16 cellular contexts compared by ENCODE assay signal in genomic region chr6:37131960-37132253, GRCh38. TPM values are rescaled to one million over a fixed set of nuclear protein-coding genes. Genes with fewer than 3 reads are reported as not detected.
DNase-seq lines count a peak whose midpoint lies in the region; ATAC-seq and TF ChIP-seq lines count a peak whose summit lies in the region.
"Had no signal": no experiment of that assay in that cellular context is flagged by ENCODE, and none has a peak within 500 bp of the region (broad histone marks: within the 10 kb centered on the region; RNA-seq: fewer than 3 reads in every experiment).

No MANE protein-coding gene starts in this region.

- no peak for TF ChIP-seq CTCF in left lung (IDR thresholded peaks at IDR 0.05)

- intact Hi-C loops in left lung (cut with DNase I): no loop called here

- H3K36me3 Mint-ChIP-seq in activated T-helper 17 cell treated with anti-CD3 and anti-CD28 coated beads, Interleukin-2, amount 50 U/mL, for 72 hours (ENCODE audit: low read depth): no peaks in the 10 kb centered on the region
- no peaks in the 10 kb centered on the region for H3K36me3 Mint-ChIP-seq in T-helper 2 cell treated with Interferon-gamma antibody and Interleukin-4, amounts not matched to agents 5 μg/mL and 100 μg/mL, for 36 hours (ENCODE audit: low read depth)
- H3K36me3 Mint-ChIP-seq: stimulated activated memory B cell treated with anti-CD40 and anti-IgM and Interleukin-4, amounts not matched to agents 10 μg/mL and 1 μg/mL and 100 μg/mL, for 72 hours had no signal

- no peaks in the 10 kb centered on the region for H3K9me3 Mint-ChIP-seq in activated T-helper 17 cell treated with anti-CD3 and anti-CD28 coated beads, Interleukin-2, amount 50 U/mL, for 72 hours
- H3K9me3 Mint-ChIP-seq in T-helper 2 cell treated with Interferon-gamma antibody and Interleukin-4, amounts not matched to agents 5 μg/mL and 100 μg/mL, for 36 hours: no peaks in the 10 kb centered on the region
- H3K9me3 Mint-ChIP-seq: activated T-cell treated with anti-CD3 and anti-CD28 coated beads, Interleukin-2, amount 50 U/mL, for 4 hours; stimulated activated memory B cell treated with anti-CD40 and anti-IgM and Interleukin-4, amounts not matched to agents 10 μg/mL and 1 μg/mL and 100 μg/mL, for 72 hours had no signal

- H3K27ac ChIP-seq in HUES48 (ENCODE audit: low read depth, low read length) (peak overlapping the region; percentile 59), left lung (peak overlapping the region; percentile 77 to 85), skeletal muscle tissue (ENCODE audit: low read depth, low read length) (peak overlapping the region; percentile 90)
- H3K27ac ChIP-seq: KMS-11 had no signal

- ATAC-seq in activated T-helper 17 cell treated with anti-CD3 and anti-CD28 coated beads, Interleukin-2, amount 50 U/mL, for 72 hours (replicated peaks): no peak
- ATAC-seq in left lung (no peak), HG03439 (IDR thresholded peaks at IDR 0.05; ENCODE audit: unreplicated experiment) (no peak)
- ATAC-seq in stimulated activated naive CD8-positive, alpha-beta T cell treated with anti-CD3 and anti-CD28 coated beads, Interleukin-15, Interleukin-2, amounts not matched to agents 100 U/mL and 50 U/mL, for 24 hours: no peak
- ATAC-seq: activated CD4-positive, alpha-beta T cell treated with anti-CD3 and anti-CD28 coated beads for 36 hours; activated T-cell treated with anti-CD3 and anti-CD28 coated beads, Interleukin-2, amount 50 U/mL, for 4 hours; stimulated activated memory B cell treated with anti-CD40 and anti-IgM and Interleukin-4, amounts not matched to agents 10 μg/mL and 1 μg/mL and 100 μg/mL, for 72 hours had no signal

- no peak overlapping the region for H3K4me3 ChIP-seq in HUES48 (ENCODE audit: low read depth, low read length)
- H3K4me3 ChIP-seq in left lung: no peak overlapping the region
- peak overlapping the region in 1 of 3 donors; percentile 27 for H3K4me3 ChIP-seq in skeletal muscle tissue (ENCODE audit: low read length in 3 of 3)
- no peak overlapping the region for H3K4me3 ChIP-seq in MG63

- no peaks in the 10 kb centered on the region for H3K9me3 ChIP-seq in HUES48 (ENCODE audit: control insufficient read depth, insufficient read depth, low read length)
- H3K9me3 ChIP-seq in left lung: no peaks in the 10 kb centered on the region
- no peaks in the 10 kb centered on the region for H3K9me3 ChIP-seq in skeletal muscle tissue (ENCODE audit: control insufficient read depth in 3 of 3, low read length in 3 of 3)
- no peaks in the 10 kb centered on the region for H3K9me3 ChIP-seq in MG63
- H3K9me3 ChIP-seq: BE2C had no signal

- no peak overlapping the region for H3K9ac ChIP-seq in HUES48 (ENCODE audit: low read depth, low read length)
- H3K9ac ChIP-seq in skeletal muscle tissue (ENCODE audit: low read depth in 1 of 3, low read length in 3 of 3): peak overlapping the region; percentile 64 to 86 (median 69)
- H3K9ac ChIP-seq: KMS-11 had no signal

- H3K27me3 ChIP-seq in HUES48 (ENCODE audit: control insufficient read depth, insufficient read depth, low read length) (no peaks in the 10 kb centered on the region), left lung (no peaks in the 10 kb centered on the region), skeletal muscle tissue (ENCODE audit: control insufficient read depth in 3 of 3, insufficient read depth in 3 of 3, low read length in 3 of 3) (no peaks in the 10 kb centered on the region), MG63 (no peaks in the 10 kb centered on the region)
- H3K27me3 ChIP-seq: BE2C had no signal

- H3K36me3 ChIP-seq in HUES48 (ENCODE audit: control insufficient read depth, insufficient read depth, low read length): peaks cover 21% of the 10 kb centered on the region
- H3K36me3 ChIP-seq in left lung: no peaks in the 10 kb centered on the region
- H3K36me3 ChIP-seq in skeletal muscle tissue (ENCODE audit: control insufficient read depth in 3 of 3, insufficient read depth in 3 of 3, low read length in 3 of 3): no peaks in the 10 kb centered on the region
- H3K36me3 ChIP-seq in MG63: no peaks in the 10 kb centered on the region
- H3K36me3 ChIP-seq: BE2C had no signal

- DNase-seq in left lung (no peak), MG63 (no peak)
- no peak for DNase-seq in T-helper 2 cell treated with Interferon-gamma antibody and Interleukin-4, amounts not matched to agents 5 μg/mL and 100 μg/mL, for 36 hours (ENCODE audit: low spot score)
- no peak for DNase-seq in stimulated activated naive CD8-positive, alpha-beta T cell treated with anti-CD3 and anti-CD28 coated beads, Interleukin-15, Interleukin-2, amounts not matched to agents 100 U/mL and 50 U/mL, for 24 hours
- DNase-seq: activated CD4-positive, alpha-beta T cell treated with anti-CD3 and anti-CD28 coated beads for 36 hours; activated T-cell treated with anti-CD3 and anti-CD28 coated beads, Interleukin-2, amount 50 U/mL, for 4 hours; NCI-H2107; NK-92 treated with Interleukin-12 subunit alpha and Interleukin-12 subunit beta, amount 100 ng/mL, for 24 hours; stimulated activated CD4-positive, alpha-beta T cell treated with anti-CD3 and anti-CD28 coated beads, Interleukin-4, amount 100 ng/mL, for 24 hours had no signal

- H3K4me1 Mint-ChIP-seq in activated T-helper 17 cell treated with anti-CD3 and anti-CD28 coated beads, Interleukin-2, amount 50 U/mL, for 72 hours: peaks cover 24% of the 10 kb centered on the region
- H3K4me1 Mint-ChIP-seq in T-helper 2 cell treated with Interferon-gamma antibody and Interleukin-4, amounts not matched to agents 5 μg/mL and 100 μg/mL, for 36 hours (ENCODE audit: low read depth): peaks cover 11% of the 10 kb centered on the region

- peak overlapping the region; percentile 30 for H3K27ac Mint-ChIP-seq in activated T-helper 17 cell treated with anti-CD3 and anti-CD28 coated beads, Interleukin-2, amount 50 U/mL, for 72 hours
- H3K27ac Mint-ChIP-seq in T-helper 2 cell treated with Interferon-gamma antibody and Interleukin-4, amounts not matched to agents 5 μg/mL and 100 μg/mL, for 36 hours: no peak overlapping the region
- H3K27ac Mint-ChIP-seq: activated CD4-positive, alpha-beta T cell treated with anti-CD3 and anti-CD28 coated beads for 36 hours; stimulated activated memory B cell treated with anti-CD40 and anti-IgM and Interleukin-4, amounts not matched to agents 10 μg/mL and 1 μg/mL and 100 μg/mL, for 72 hours had no signal

- peaks cover 49% of the 10 kb centered on the region for H3K4me1 ChIP-seq in HUES48 (ENCODE audit: control insufficient read depth, insufficient read depth, low read length)
- peaks cover 17 to 57% of the 10 kb centered on the region in 2 donors for H3K4me1 ChIP-seq in left lung
- peaks cover 31 to 49% (median 44%) of the 10 kb centered on the region in 3 donors for H3K4me1 ChIP-seq in skeletal muscle tissue (ENCODE audit: control insufficient read depth in 3 of 3, insufficient read depth in 3 of 3, low read length in 3 of 3)

- no peaks in the 10 kb centered on the region for H3K27me3 Mint-ChIP-seq in activated T-helper 17 cell treated with anti-CD3 and anti-CD28 coated beads, Interleukin-2, amount 50 U/mL, for 72 hours
- no peaks in the 10 kb centered on the region for H3K27me3 Mint-ChIP-seq in T-helper 2 cell treated with Interferon-gamma antibody and Interleukin-4, amounts not matched to agents 5 μg/mL and 100 μg/mL, for 36 hours (ENCODE audit: low read depth)
- H3K27me3 Mint-ChIP-seq: activated CD4-positive, alpha-beta T cell treated with anti-CD3 and anti-CD28 coated beads for 36 hours; stimulated activated memory B cell treated with anti-CD40 and anti-IgM and Interleukin-4, amounts not matched to agents 10 μg/mL and 1 μg/mL and 100 μg/mL, for 72 hours had no signal

- no peak overlapping the region for H3K4me3 Mint-ChIP-seq in activated T-helper 17 cell treated with anti-CD3 and anti-CD28 coated beads, Interleukin-2, amount 50 U/mL, for 72 hours
- H3K4me3 Mint-ChIP-seq in T-helper 2 cell treated with Interferon-gamma antibody and Interleukin-4, amounts not matched to agents 5 μg/mL and 100 μg/mL, for 36 hours: no peak overlapping the region
- H3K4me3 Mint-ChIP-seq: activated CD4-positive, alpha-beta T cell treated with anti-CD3 and anti-CD28 coated beads for 36 hours; activated T-cell treated with anti-CD3 and anti-CD28 coated beads, Interleukin-2, amount 50 U/mL, for 4 hours; stimulated activated memory B cell treated with anti-CD40 and anti-IgM and Interleukin-4, amounts not matched to agents 10 μg/mL and 1 μg/mL and 100 μg/mL, for 72 hours had no signal

RNA-seq across cellular contexts. Expression of gene PIM1, which starts 38.0 kb away (rescaled TPM):
- total RNA-seq in activated T-helper 17 cell treated with anti-CD3 and anti-CD28 coated beads, Interleukin-2, amount 50 U/mL, for 72 hours: 100 to 1,000 TPM; 246 to 403 TPM
- 10 to 100 TPM; 42.2 to 89.8 TPM for total RNA-seq in left lung
- total RNA-seq in skeletal muscle tissue: 20.4 TPM
- 13.0 and 18.9 TPM in 2 replicates for total RNA-seq in MG63 (2014; rRNA removed; shearing (Covaris generic); ENCODE audit: low replicate concordance)
